27 cellular contexts compared by ENCODE assay signal in the genomic region with DNA sequence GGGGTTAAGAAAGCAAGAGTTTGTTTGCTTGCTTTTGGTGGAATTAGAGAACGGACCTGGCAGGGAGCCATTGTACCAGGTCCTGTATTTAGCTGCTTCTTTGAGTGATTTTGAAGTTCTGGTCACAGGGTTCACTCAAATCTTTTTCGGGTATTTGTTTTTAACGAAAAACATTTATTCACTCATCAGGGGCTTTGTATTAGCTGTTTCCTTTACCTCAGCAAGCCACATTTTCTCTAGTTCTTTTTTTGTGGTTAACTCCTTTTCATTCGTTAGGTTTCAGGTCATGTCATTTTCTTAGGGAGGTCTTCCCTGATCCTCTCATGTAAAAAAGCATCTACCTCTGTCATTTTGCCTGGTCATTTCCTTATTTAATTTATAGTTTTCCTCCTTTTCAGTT.
"Had no signal": no experiment of that assay in that cellular context is flagged by ENCODE, and none has a peak within 500 bp of the region (broad histone marks: within the 10 kb centered on the region; RNA-seq: fewer than 3 reads in every experiment).

No MANE protein-coding gene starts in this region.

- H3K9me3 ChIP-seq: heart left ventricle, mucosa of descending colon, right atrium auricular region, suprapubic skin, transverse colon, upper lobe of right lung, uterus had no signal

- H3K36me3 Mint-ChIP-seq: mesothelial cell of epicardium; naive B cell; natural killer cell treated with Interleukin-12 subunit alpha and Interleukin-12 subunit beta and Interleukin-15 and Interleukin-18, amount 100 ng/mL, for 72 hours had no signal

- H2AFZ ChIP-seq: hepatocyte, parathyroid adenoma had no signal

- ATAC-seq: heart left ventricle; left lobe of liver; mucosa of descending colon; natural killer cell treated with Interleukin-12 subunit alpha and Interleukin-12 subunit beta and Interleukin-15 and Interleukin-18, amount 100 ng/mL, for 72 hours; sciatic nerve; stimulated activated naive CD8-positive, alpha-beta T cell treated with anti-CD3 and anti-CD28 coated beads, Interleukin-15, amount 100 ng/mL, for 72 hours; upper lobe of right lung had no signal

- H3K4me1 Mint-ChIP-seq: naive B cell; neural crest cell; stimulated activated naive CD8-positive, alpha-beta T cell treated with anti-CD3 and anti-CD28 coated beads, Interleukin-15, amount 100 ng/mL, for 72 hours had no signal

- H3K27ac Mint-ChIP-seq: mesothelial cell of epicardium; naive B cell; natural killer cell treated with Interleukin-12 subunit alpha and Interleukin-12 subunit beta and Interleukin-15 and Interleukin-18, amount 100 ng/mL, for 72 hours; progenitor cell of endocrine pancreas; stimulated activated naive CD8-positive, alpha-beta T cell treated with anti-CD3 and anti-CD28 coated beads, Interleukin-15, amount 100 ng/mL, for 72 hours had no signal

- H3K79me2 ChIP-seq: hepatocyte, parathyroid adenoma had no signal

- H3K36me3 ChIP-seq: heart left ventricle, right atrium auricular region, suprapubic skin, transverse colon, upper lobe of right lung, uterus had no signal

- H3K27me3 ChIP-seq: heart left ventricle, hepatocyte, right atrium auricular region, suprapubic skin, transverse colon, upper lobe of right lung, uterus had no signal

- DNase-seq: dorsolateral prefrontal cortex; effector CD4-positive, alpha-beta T cell; heart left ventricle; kidney; mesenchymal stem cell; mucosa of descending colon; naive B cell; stimulated activated CD4-positive, alpha-beta T cell treated with anti-CD3 and anti-CD28 coated beads, Interleukin-12 subunit alpha, Interleukin-12 subunit beta, amount 100 ng/mL, for 4 hours; stimulated activated CD4-positive, alpha-beta T cell treated with anti-CD3 and anti-CD28 coated beads, Interleukin-1b, Interleukin-23, amount 100 ng/mL, for 48 hours; stimulated activated CD4-positive, alpha-beta T cell treated with anti-CD3 and anti-CD28 coated beads, Interleukin-4, amount 100 ng/mL, for 1 hour; stimulated activated CD8-positive, alpha-beta memory T cell treated with anti-CD3 and anti-CD28 coated beads, Interleukin-4, amount 100 ng/mL, for 48 hours; stimulated activated naive CD4-positive, alpha-beta T cell; stimulated activated naive CD8-positive, alpha-beta T cell treated with anti-CD3 and anti-CD28 coated beads, Interleukin-15, amount 100 ng/mL, for 72 hours; transverse colon; upper lobe of right lung; uterus had no signal

- H3K9ac ChIP-seq: parathyroid adenoma had no signal

- H3K4me2 ChIP-seq: hepatocyte, smooth muscle cell had no signal

- H3K27ac ChIP-seq: dorsolateral prefrontal cortex, heart left ventricle, hepatocyte, parathyroid adenoma, right atrium auricular region, suprapubic skin, transverse colon, upper lobe of right lung, uterus had no signal

- H3K4me3 ChIP-seq: dorsolateral prefrontal cortex, heart left ventricle, hepatocyte, mucosa of descending colon, right atrium auricular region, smooth muscle cell, suprapubic skin, transverse colon, upper lobe of right lung, uterus had no signal

- H3K4me3 Mint-ChIP-seq: mesothelial cell of epicardium; naive B cell; natural killer cell treated with Interleukin-12 subunit alpha and Interleukin-12 subunit beta and Interleukin-15 and Interleukin-18, amount 100 ng/mL, for 72 hours; neural crest cell; stimulated activated naive CD8-positive, alpha-beta T cell treated with anti-CD3 and anti-CD28 coated beads, Interleukin-15, amount 100 ng/mL, for 72 hours had no signal

- H3K27me3 Mint-ChIP-seq: naive B cell; natural killer cell treated with Interleukin-12 subunit alpha and Interleukin-12 subunit beta and Interleukin-15 and Interleukin-18, amount 100 ng/mL, for 72 hours; progenitor cell of endocrine pancreas; stimulated activated naive CD8-positive, alpha-beta T cell treated with anti-CD3 and anti-CD28 coated beads, Interleukin-15, amount 100 ng/mL, for 72 hours had no signal

- H3K4me1 ChIP-seq: heart left ventricle, parathyroid adenoma, right atrium auricular region, suprapubic skin, transverse colon, upper lobe of right lung, uterus had no signal
